In genomic region chr3:146896711-146897110, GRCh38 we compare ENCODE assay signal across 15 cellular contexts.
A peak's percentile ranks its signal among the peaks of the same experiment; 100 is the strongest.
DNase-seq lines count a peak whose midpoint lies in the region; ATAC-seq and TF ChIP-seq lines count a peak whose summit lies in the region.
"Had no signal": no experiment of that assay in that cellular context is flagged by ENCODE, and none has a peak within 500 bp of the region (broad histone marks: within the 10 kb centered on the region; RNA-seq: fewer than 3 reads in every experiment).

No MANE protein-coding gene starts in this region.

- no peak overlapping the region for H2AK5ac ChIP-seq in mesendoderm (ENCODE audit: low read length)

- TF ChIP-seq CTCF in Calu3 (IDR thresholded peaks at IDR 0.05; ENCODE audit: unreplicated experiment) (no peak), brain microvascular endothelial cell (IDR thresholded peaks at IDR 0.05; ENCODE audit: low read depth, low read length, missing control alignments) (no peak), tibial nerve (IDR thresholded peaks at IDR 0.05) (no peak)

- in situ Hi-C loops in GM23248 (cut with MboI) (no loop called here), brain microvascular endothelial cell (cut with HindIII; ENCODE audit: low pct_ligation_motif_present, low sequenced_read_pairs) (no loop called here)

- H3K9ac ChIP-seq in GM23248 (no peak overlapping the region), mesendoderm (ENCODE audit: low read length) (no peak overlapping the region)

- no peaks in the 10 kb centered on the region for H3K27me3 Mint-ChIP-seq in Calu3 (ENCODE audit: unreplicated experiment)
- H3K27me3 Mint-ChIP-seq in activated CD4-positive, alpha-beta T cell treated with anti-CD3 and anti-CD28 coated beads for 36 hours = no peaks in the 10 kb centered on the region
- H3K27me3 Mint-ChIP-seq: CD4-positive, alpha-beta T cell had no signal

- H3K4me1 ChIP-seq in GM23248 (ENCODE audit: insufficient read depth) (peaks cover 22% of the 10 kb centered on the region), mesendoderm (ENCODE audit: control insufficient read depth, low read depth, low read length) (no peaks in the 10 kb centered on the region), tibial nerve (no peaks in the 10 kb centered on the region)
- H3K4me1 ChIP-seq: HAP-1 had no signal

- H3K9me2 ChIP-seq in GM23248 (ENCODE audit: insufficient read depth) = no peaks in the 10 kb centered on the region

- H3K36me3 ChIP-seq in GM23248 (ENCODE audit: low read depth) (no peaks in the 10 kb centered on the region), brain microvascular endothelial cell (replicated peaks) (no peaks in the 10 kb centered on the region), mesendoderm (ENCODE audit: control insufficient read depth, insufficient read depth, low read length) (no peaks in the 10 kb centered on the region), tibial nerve (no peaks in the 10 kb centered on the region)
- H3K36me3 ChIP-seq: HAP-1 had no signal

- no peak overlapping the region for H3K56ac ChIP-seq in mesendoderm (ENCODE audit: low read length)

- no peak overlapping the region for H3K23ac ChIP-seq in mesendoderm (ENCODE audit: low read length)

- no peak for ATAC-seq in activated CD4-positive, alpha-beta T cell treated with anti-CD3 and anti-CD28 coated beads for 36 hours
- ATAC-seq: K562 had no signal

- no peak overlapping the region for H4K8ac ChIP-seq in mesendoderm (ENCODE audit: low read depth, low read length)

- no peak for TF ChIP-seq POLR2A in tibial nerve (IDR thresholded peaks at IDR 0.05)

- POLR2A ChIA-PET in activated CD4-positive, alpha-beta T cell treated with anti-CD3 and anti-CD28 coated beads for 36 hours (lab: Charles Lee) = no interaction called here

- H3K36me3 Mint-ChIP-seq in Calu3 (ENCODE audit: insufficient read depth, unreplicated experiment) = no peaks in the 10 kb centered on the region
- no peaks in the 10 kb centered on the region for H3K36me3 Mint-ChIP-seq in activated CD4-positive, alpha-beta T cell treated with anti-CD3 and anti-CD28 coated beads for 36 hours (ENCODE audit: low read depth)

- H4K20me1 ChIP-seq in GM23248 (ENCODE audit: insufficient read depth) = no peaks in the 10 kb centered on the region

- H3K4me3 Mint-ChIP-seq in Calu3 (ENCODE audit: low read depth, unreplicated experiment) = no peak overlapping the region
- no peak overlapping the region for H3K4me3 Mint-ChIP-seq in activated CD4-positive, alpha-beta T cell treated with anti-CD3 and anti-CD28 coated beads for 36 hours
- H3K4me3 Mint-ChIP-seq: CD4-positive, alpha-beta T cell; HFFc6 had no signal

- H3K27me3 ChIP-seq in GM23248 (replicated peaks; ENCODE audit: insufficient read depth) (no peaks in the 10 kb centered on the region), brain microvascular endothelial cell (replicated peaks) (no peaks in the 10 kb centered on the region), mesendoderm (ENCODE audit: insufficient read depth, low read length, poor library complexity) (no peaks in the 10 kb centered on the region), tibial nerve (no peaks in the 10 kb centered on the region)

- H3K9me3 ChIP-seq in GM23248 (ENCODE audit: low read depth) = no peaks in the 10 kb centered on the region
- H3K9me3 ChIP-seq in tibial nerve = no peaks in the 10 kb centered on the region
- H3K9me3 ChIP-seq: HAP-1 had no signal

- TF ChIP-seq EP300 in tibial nerve (IDR thresholded peaks at IDR 0.05) = no peak

- peaks cover 10% of the 10 kb centered on the region for H3K4me1 Mint-ChIP-seq in Calu3 (ENCODE audit: low read depth, unreplicated experiment)
- no peaks in the 10 kb centered on the region for H3K4me1 Mint-ChIP-seq in activated CD4-positive, alpha-beta T cell treated with anti-CD3 and anti-CD28 coated beads for 36 hours

- H3K4me3 ChIP-seq in GM23248 (no peak overlapping the region), brain microvascular endothelial cell (ENCODE audit: low read depth, low read length) (no peak overlapping the region), mesendoderm (ENCODE audit: low read length) (no peak overlapping the region), tibial nerve (no peak overlapping the region)
- H3K4me3 ChIP-seq: HAP-1, K562 had no signal

- CTCF ChIA-PET in Calu3 (lab: Charles Lee) = no interaction called here
- CTCF ChIA-PET in activated CD4-positive, alpha-beta T cell treated with anti-CD3 and anti-CD28 coated beads for 36 hours (lab: Charles Lee) = no interaction called here

- peak; percentile 28 for DNase-seq in Calu3
- DNase-seq in GM23248 = no peak
- peak; percentile 8 for DNase-seq in brain microvascular endothelial cell
- peak; percentile 2 for DNase-seq in mesendoderm
- no peak for DNase-seq in activated CD4-positive, alpha-beta T cell treated with anti-CD3 and anti-CD28 coated beads for 36 hours
- DNase-seq in NCI-H446 (lab: John Stamatoyannopoulos, UW) = no peak
- DNase-seq in tibial nerve (ENCODE audit: low spot score in 2 of 2) = no peak
- DNase-seq: ACHN; C1 segment of cervical spinal cord; CD4-positive, alpha-beta T cell; DMS79; GDM1; HFFc6 had no signal

- H3K9me3 Mint-ChIP-seq in Calu3 (ENCODE audit: low read depth, unreplicated experiment) = no peaks in the 10 kb centered on the region
- no peaks in the 10 kb centered on the region for H3K9me3 Mint-ChIP-seq in activated CD4-positive, alpha-beta T cell treated with anti-CD3 and anti-CD28 coated beads for 36 hours (ENCODE audit: low read depth)
- H3K9me3 Mint-ChIP-seq: HFFc6 had no signal

- H3K79me2 ChIP-seq in GM23248 (ENCODE audit: insufficient read depth) (no peaks in the 10 kb centered on the region), mesendoderm (ENCODE audit: control insufficient read depth, insufficient read depth, low read length) (no peaks in the 10 kb centered on the region)

- H3F3A ChIP-seq in GM23248 (ENCODE audit: insufficient read depth) = peaks cover 8% of the 10 kb centered on the region; the same call in 1 of the 2 replicates

- H3K4me2 ChIP-seq in GM23248 (ENCODE audit: unreplicated experiment) (no peak overlapping the region), mesendoderm (ENCODE audit: low read length) (no peak overlapping the region)

- WGBS in GM23248 (ENCODE audit: low coverage in 1 of 2, low lambda C conversion rate in 2 of 2, missing lambda C conversion rate in 2 of 2), 2 experiments = 86 to 87% methylated on average over 4 of the region's 4 CpGs
- WGBS in mesendoderm (ENCODE audit: extremely low coverage, insufficient coverage, low lambda C conversion rate) = no CpG with 5 or more reads among the region's 4 CpGs
- WGBS in tibial nerve, 2 donors = 86 to 87% methylated on average over 4 of the region's 4 CpGs

- H3K27ac Mint-ChIP-seq in Calu3 (ENCODE audit: unreplicated experiment) = no peak overlapping the region
- H3K27ac Mint-ChIP-seq in activated CD4-positive, alpha-beta T cell treated with anti-CD3 and anti-CD28 coated beads for 36 hours = no peak overlapping the region
- H3K27ac Mint-ChIP-seq: CD4-positive, alpha-beta T cell; HFFc6 had no signal

- H2BK15ac ChIP-seq in mesendoderm (replicated peaks; ENCODE audit: low read depth) = no peak overlapping the region

- H2AFZ ChIP-seq in GM23248 = 0 out of 2 replicates have a peak overlapping the region, but pooled peaks have one; percentile 9

- H4K5ac ChIP-seq in mesendoderm (ENCODE audit: low read length) = no peak overlapping the region

- H3K27ac ChIP-seq in GM23248 (no peak overlapping the region), brain microvascular endothelial cell (no peak overlapping the region), mesendoderm (ENCODE audit: low read depth, low read length) (no peak overlapping the region), tibial nerve (no peak overlapping the region)

- intact Hi-C loops in Calu3 (cut with micrococcal nuclease; ENCODE audit: unreplicated experiment) = no loop called here
- intact Hi-C loops in activated CD4-positive, alpha-beta T cell treated with anti-CD3 and anti-CD28 coated beads for 36 hours (cut with DNase I, micrococcal nuclease) = no loop called here

- no peak overlapping the region for H2BK120ac ChIP-seq in mesendoderm (ENCODE audit: low read depth, low read length)

- H3K18ac ChIP-seq in mesendoderm (ENCODE audit: low read length) = no peak overlapping the region

- H3K4ac ChIP-seq in mesendoderm (ENCODE audit: low read depth, low read length) = no peak overlapping the region

- BruUV-seq in Calu3 (replicated peaks; lab: Mats Ljungman, UMichigan) = no TSS peak

- H2BK5ac ChIP-seq in mesendoderm (ENCODE audit: low read length) = no peak overlapping the region

- no peaks in the 10 kb centered on the region for H3K79me1 ChIP-seq in mesendoderm (ENCODE audit: low read length)

Comparison
In these comparisons a context has a peak if more than half of its experiments do, and no peak if none do; other contexts are left out.
1. DNase-seq: peak in Calu3 (single experiment), brain microvascular endothelial cell (single experiment) and mesendoderm (single experiment); none in GM23248 (single experiment), activated CD4-positive, alpha-beta T cell treated with anti-CD3 and anti-CD28 coated beads for 36 hours (single experiment), NCI-H446 (0 of 2) and tibial nerve (0 of 2).